In genomic region chr1:72827285-72827684, GRCh38 we compare ENCODE assay signal across 19 cellular contexts.
DNase-seq lines count a peak whose midpoint lies in the region; ATAC-seq and TF ChIP-seq lines count a peak whose summit lies in the region.
"Had no signal": no experiment of that assay in that cellular context is flagged by ENCODE, and none has a peak within 500 bp of the region (broad histone marks: within the 10 kb centered on the region; RNA-seq: fewer than 3 reads in every experiment).

No MANE protein-coding gene starts in this region.

- POLR2A ChIA-PET in A673 (lab: Charles Lee; ENCODE audit: low non-redundant PET), result no interaction called here

- DNase-seq in A673 (ENCODE audit: low spot score) (peak; percentile 57), HS-27A (ENCODE audit: low read depth) (peak; percentile 51), RWPE2 (ENCODE audit: low spot score) (no peak), fibroblast of peridontal ligament (ENCODE audit: extremely low read depth) (peak; percentile 43)
- DNase-seq: activated gamma-delta T cell; aorta; erythroblast; NCI-H2029; NCI-H748 treated with DMSO at 0.1 percent for 48 hours; stimulated activated naive CD4-positive, alpha-beta T cell treated with Interleukin-2 at 50 U/mL for 16 hours; T-helper 17 cell had no signal

- H3K27me3 ChIP-seq in A673 (replicated peaks; ENCODE audit: insufficient read depth, low read depth, low read length, poor library complexity) (no peaks in the 10 kb centered on the region), RWPE2 (ENCODE audit: insufficient read depth, poor library complexity, severe bottlenecking) (no peaks in the 10 kb centered on the region)

- ATAC-seq in RWPE2 (ENCODE audit: low read depth) (peak; percentile 36; the same call in 2 of the 3 replicates), HG03139 (IDR thresholded peaks at IDR 0.05; ENCODE audit: unreplicated experiment) (no peak), esophagus mucosa (no peak), HG02588 (IDR thresholded peaks at IDR 0.05; ENCODE audit: unreplicated experiment) (no peak), HG02840 (IDR thresholded peaks at IDR 0.05; ENCODE audit: low FRiP score, unreplicated experiment) (no peak)
- ATAC-seq: A549; activated CD4-positive, CD25-positive, alpha-beta regulatory T cell treated with anti-CD3 and anti-CD28 coated beads, Interleukin-2, amount 50 U/mL, for 24 hours; T-helper 17 cell had no signal

- no peak overlapping the region for H3K27ac ChIP-seq in A673 (ENCODE audit: low read depth, low read length, poor library complexity, severe bottlenecking)
- no peak overlapping the region for H3K27ac ChIP-seq in RWPE2 (ENCODE audit: poor library complexity, severe bottlenecking)
- H3K27ac ChIP-seq: A549, HL-60, parathyroid adenoma had no signal

- H3K9me3 ChIP-seq in A673 (ENCODE audit: low read depth, low read length, poor library complexity, severe bottlenecking), result peaks cover 13% of the 10 kb centered on the region
- peaks cover 8% of the 10 kb centered on the region for H3K9me3 ChIP-seq in RWPE2 (ENCODE audit: severe bottlenecking)
- H3K9me3 ChIP-seq: A549 had no signal

- CTCF ChIA-PET in A673 (lab: Charles Lee), result no interaction called here

- H3K36me3 ChIP-seq in A673 (ENCODE audit: insufficient read depth, low read length, poor library complexity, severe bottlenecking) (no peaks in the 10 kb centered on the region), RWPE2 (ENCODE audit: low read depth) (no peaks in the 10 kb centered on the region)

- H3K4me3 ChIP-seq in A673 (ENCODE audit: low read depth, low read length, poor library complexity, severe bottlenecking) (no peak overlapping the region), RWPE2 (ENCODE audit: severe bottlenecking) (no peak overlapping the region)
- H3K4me3 ChIP-seq: A549 had no signal

- intact Hi-C loops in A673 (cut with micrococcal nuclease; ENCODE audit: unreplicated experiment), result no loop called here

- no peaks in the 10 kb centered on the region for H3K4me1 ChIP-seq in A673 (ENCODE audit: insufficient read depth, low read length, poor library complexity, severe bottlenecking)
- H3K4me1 ChIP-seq in RWPE2 (ENCODE audit: insufficient read depth, poor library complexity, severe bottlenecking), result no peaks in the 10 kb centered on the region
- H3K4me1 ChIP-seq: A549, parathyroid adenoma had no signal

- BruUV-seq in A673 (replicated peaks; lab: Mats Ljungman, UMichigan), result no TSS peak

- TF ChIP-seq CTCF in A673 (conservative IDR thresholded peaks at IDR 0.05; ENCODE audit: low read depth, low read length) (no peak), RWPE2 (IDR thresholded peaks at IDR 0.05; ENCODE audit: poor library complexity, severe bottlenecking) (no peak)
